Comparison of ENCODE assay signal across 1 cellular context in the genomic region with DNA sequence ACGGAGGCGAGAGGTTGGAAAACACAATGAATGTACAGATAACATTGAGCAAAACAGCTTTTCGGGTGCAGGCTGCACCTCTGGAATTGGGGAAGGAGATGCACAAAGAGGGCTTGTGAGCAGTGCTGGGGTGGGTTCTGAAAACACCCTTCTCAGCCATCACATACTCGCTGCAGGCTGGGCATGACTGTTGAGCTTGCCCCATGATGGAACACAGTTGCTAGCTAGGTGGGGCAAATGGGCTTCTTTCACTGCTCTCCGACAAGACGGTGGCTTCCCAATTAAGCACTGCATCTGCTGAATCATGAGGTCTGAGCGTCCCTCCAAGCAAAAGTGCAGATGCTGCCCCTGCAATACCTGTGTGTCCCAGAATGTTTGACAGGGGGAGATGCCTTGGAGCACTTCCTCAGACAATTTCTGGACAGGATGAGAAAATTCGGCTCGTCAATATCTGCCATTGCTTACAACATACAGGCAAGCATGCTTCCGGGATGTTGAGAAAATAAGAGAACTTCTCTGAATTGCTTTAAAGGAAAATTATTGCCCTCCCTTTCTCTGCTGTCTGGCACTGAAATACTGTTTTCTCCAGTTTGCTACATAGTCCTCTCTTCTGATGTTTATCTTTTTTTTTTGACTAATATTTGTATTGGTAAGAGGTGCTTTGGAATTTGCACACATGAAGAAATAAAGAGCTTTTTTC.
A peak's percentile ranks its signal among the peaks of the same experiment; 100 is the strongest.
TF ChIP-seq lines count a peak whose summit lies in the region.

No MANE protein-coding gene starts in this region.

TF ChIP-seq in HepG2, 621 proteins besides CTCF, POLR2A, EP300 and RAD21 (continued from another document):
- 0 out of 2 replicates have a peak, but pooled peaks have one; percentile 24 for TF ChIP-seq ZBTB25 (CRISPR knock-in tag; IDR thresholded peaks at IDR 0.05)
- TF ChIP-seq NR2C2 (CRISPR knock-in tag; IDR thresholded peaks at IDR 0.05; ENCODE audit: borderline replicate concordance): 0 out of 2 replicates have a peak, but pooled peaks have one; percentile 6
- peak; percentile 40; the same call in 1 of the 2 replicates for TF ChIP-seq SALL1 (CRISPR knock-in tag; IDR thresholded peaks at IDR 0.05)
- peak; percentile 37; the same call in 1 of the 2 replicates for TF ChIP-seq ZNF574 (CRISPR knock-in tag; IDR thresholded peaks at IDR 0.05)
- peak; percentile 60; the same call in 1 of the 2 replicates for TF ChIP-seq ZMYM4 (CRISPR knock-in tag; IDR thresholded peaks at IDR 0.05)
- peak; percentile 48; the same call in 1 of the 2 replicates for TF ChIP-seq ZNF350 (CRISPR knock-in tag; IDR thresholded peaks at IDR 0.05; ENCODE audit: borderline replicate concordance, low read depth)
- TF ChIP-seq FOXA3 (CRISPR knock-in tag; IDR thresholded peaks at IDR 0.05): peak; percentile 27; the same call in 1 of the 2 replicates
- TF ChIP-seq TARDBP (CRISPR knock-in tag; IDR thresholded peaks at IDR 0.05): peak; percentile 43; the same call in 1 of the 2 replicates
- 0 out of 2 replicates have a peak, but pooled peaks have one; percentile 35 for TF ChIP-seq TCF7 (IDR thresholded peaks at IDR 0.05; ENCODE audit: low read depth)
- peak; percentile 34; the same call in 1 of the 2 replicates for TF ChIP-seq ZNF687 (CRISPR knock-in tag; IDR thresholded peaks at IDR 0.05)
- TF ChIP-seq MEF2D (CRISPR knock-in tag; IDR thresholded peaks at IDR 0.05): 0 out of 2 replicates have a peak, but pooled peaks have one; percentile 23
- TF ChIP-seq NR2F6 (IDR thresholded peaks at IDR 0.05): 0 out of 2 replicates have a peak, but pooled peaks have one; percentile 18
- TF ChIP-seq NR2F6 (CRISPR knock-in tag; IDR thresholded peaks at IDR 0.05): no peak; the same call in 1 of the 2 replicates
- peak; percentile 55; the same call in 1 of the 2 replicates for TF ChIP-seq TBX2 (CRISPR knock-in tag; IDR thresholded peaks at IDR 0.05; ENCODE audit: borderline replicate concordance)
- TF ChIP-seq, protein P1, sequence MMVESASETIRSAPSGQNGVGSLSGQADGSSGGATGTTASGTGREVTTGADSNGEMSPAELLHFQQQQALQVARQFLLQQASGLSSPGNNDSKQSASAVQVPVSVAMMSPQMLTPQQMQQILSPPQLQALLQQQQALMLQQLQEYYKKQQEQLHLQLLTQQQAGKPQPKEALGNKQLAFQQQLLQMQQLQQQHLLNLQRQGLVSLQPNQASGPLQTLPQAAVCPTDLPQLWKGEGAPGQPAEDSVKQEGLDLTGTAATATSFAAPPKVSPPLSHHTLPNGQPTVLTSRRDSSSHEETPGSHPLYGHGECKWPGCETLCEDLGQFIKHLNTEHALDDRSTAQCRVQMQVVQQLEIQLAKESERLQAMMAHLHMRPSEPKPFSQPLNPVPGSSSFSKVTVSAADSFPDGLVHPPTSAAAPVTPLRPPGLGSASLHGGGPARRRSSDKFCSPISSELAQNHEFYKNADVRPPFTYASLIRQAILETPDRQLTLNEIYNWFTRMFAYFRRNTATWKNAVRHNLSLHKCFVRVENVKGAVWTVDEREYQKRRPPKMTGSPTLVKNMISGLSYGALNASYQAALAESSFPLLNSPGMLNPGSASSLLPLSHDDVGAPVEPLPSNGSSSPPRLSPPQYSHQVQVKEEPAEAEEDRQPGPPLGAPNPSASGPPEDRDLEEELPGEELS (CRISPR knock-in tag; IDR thresholded peaks at IDR 0.05): 0 out of 2 replicates have a peak, but pooled peaks have one; percentile 6
- TF ChIP-seq ZBTB7A (CRISPR knock-in tag; IDR thresholded peaks at IDR 0.05): no peak
- TF ChIP-seq CEBPG (CRISPR knock-in tag; IDR thresholded peaks at IDR 0.05): peak; percentile 48
